ENCODE assay signal across 10 cellular contexts in genomic region chr5:39176740-39177628, GRCh38. TPM values are rescaled to one million over a fixed set of nuclear protein-coding genes. Genes with fewer than 3 reads are reported as not detected.
DNase-seq lines count a peak whose midpoint lies in the region; TF ChIP-seq lines count a peak whose summit lies in the region.
"Had no signal": no experiment of that assay in that cellular context is flagged by ENCODE, and none has a peak within 500 bp of the region (broad histone marks: within the 10 kb centered on the region; RNA-seq: fewer than 3 reads in every experiment).

No MANE protein-coding gene starts in this region.

- DNase-seq in stimulated activated CD4-positive, alpha-beta T cell treated with anti-CD3 and anti-CD28 coated beads, Interleukin-1b, Interleukin-23, amount 100 ng/mL, for 48 hours, result peak; percentile 70
- DNase-seq in stimulated activated CD4-positive, alpha-beta T cell treated with anti-CD3 and anti-CD28 coated beads, Interleukin-12 subunit alpha, Interleukin-12 subunit beta, amount 100 ng/mL, for 4 hours, result no peak
- peak; percentile 64 for DNase-seq in activated T-helper 1 cell treated with anti-CD3 and anti-CD28 coated beads, Interleukin-12 subunit alpha, Interleukin-12 subunit beta, Interleukin-2, Interleukin-4 antibody, amounts not matched to agents 30 ng/mL and 10 ng/mL and 1 ng/mL, durations not matched to agents 14 hours and 24 hours and 36 hours (ENCODE audit: low spot score)
- DNase-seq in DMS79 treated with DMSO at 0.1 percent for 48 hours (lab: John Stamatoyannopoulos, UW), result no peak
- no peak for DNase-seq in NCI-H526 (lab: John Stamatoyannopoulos, UW)
- DNase-seq in nephron progenitor cell, result no peak
- no peak for DNase-seq in GM20000 (ENCODE audit: low spot score)
- DNase-seq: Caco-2 had no signal

- intact Hi-C loops in activated T-helper 1 cell treated with anti-CD3 and anti-CD28 coated beads, Interleukin-12 subunit alpha, Interleukin-12 subunit beta, Interleukin-2, Interleukin-4 antibody, amounts not matched to agents 30 ng/mL and 10 ng/mL and 1 ng/mL, durations not matched to agents 14 hours and 24 hours and 36 hours (cut with micrococcal nuclease), result loop anchor here (1.0 to 10.0 kb wide), 10 partner anchors 12 to 1658 kb away; partner anchors contain the start of genes RICTOR and RPL37

- H3K27me3 Mint-ChIP-seq in IgD-negative memory B cell (peaks cover 4% of the 10 kb centered on the region), nephron progenitor cell (ENCODE audit: low read depth, poor library complexity) (peaks cover 8% of the 10 kb centered on the region)
- no peaks in the 10 kb centered on the region for H3K27me3 Mint-ChIP-seq in activated T-helper 1 cell treated with anti-CD3 and anti-CD28 coated beads, Interleukin-12 subunit alpha, Interleukin-12 subunit beta, Interleukin-2, Interleukin-4 antibody, amounts not matched to agents 30 ng/mL and 10 ng/mL and 1 ng/mL, durations not matched to agents 14 hours and 24 hours and 36 hours (ENCODE audit: insufficient read depth)

- H3K27ac Mint-ChIP-seq in IgD-negative memory B cell (peak overlapping the region in 2 of 3 donors; percentile 57 to 92), nephron progenitor cell (no peak overlapping the region)
- peak overlapping the region; percentile 77 for H3K27ac Mint-ChIP-seq in activated T-helper 1 cell treated with anti-CD3 and anti-CD28 coated beads, Interleukin-12 subunit alpha, Interleukin-12 subunit beta, Interleukin-2, Interleukin-4 antibody, amounts not matched to agents 30 ng/mL and 10 ng/mL and 1 ng/mL, durations not matched to agents 14 hours and 24 hours and 36 hours

- TF ChIP-seq CTCF in nephron progenitor cell (IDR thresholded peaks at IDR 0.05) (no peak), GM20000 (IDR thresholded peaks at IDR 0.05; ENCODE audit: extremely low read depth, missing control alignments) (no peak)

- H3K36me3 Mint-ChIP-seq in IgD-negative memory B cell, result peaks cover 4% of the 10 kb centered on the region
- peaks cover 37% of the 10 kb centered on the region for H3K36me3 Mint-ChIP-seq in activated T-helper 1 cell treated with anti-CD3 and anti-CD28 coated beads, Interleukin-12 subunit alpha, Interleukin-12 subunit beta, Interleukin-2, Interleukin-4 antibody, amounts not matched to agents 30 ng/mL and 10 ng/mL and 1 ng/mL, durations not matched to agents 14 hours and 24 hours and 36 hours (ENCODE audit: low read depth)
- H3K36me3 Mint-ChIP-seq in nephron progenitor cell (ENCODE audit: low read depth), result no peaks in the 10 kb centered on the region

- H3K4me3 Mint-ChIP-seq in IgD-negative memory B cell (peak overlapping the region; percentile 21 to 88 (median 60)), nephron progenitor cell (no peak overlapping the region)
- H3K4me3 Mint-ChIP-seq in activated T-helper 1 cell treated with anti-CD3 and anti-CD28 coated beads, Interleukin-12 subunit alpha, Interleukin-12 subunit beta, Interleukin-2, Interleukin-4 antibody, amounts not matched to agents 30 ng/mL and 10 ng/mL and 1 ng/mL, durations not matched to agents 14 hours and 24 hours and 36 hours, result peak overlapping the region; percentile 78

- H3K4me1 Mint-ChIP-seq in IgD-negative memory B cell (peaks cover 25 to 52% (median 43%) of the 10 kb centered on the region in 3 donors), nephron progenitor cell (no peaks in the 10 kb centered on the region)
- H3K4me1 Mint-ChIP-seq in activated T-helper 1 cell treated with anti-CD3 and anti-CD28 coated beads, Interleukin-12 subunit alpha, Interleukin-12 subunit beta, Interleukin-2, Interleukin-4 antibody, amounts not matched to agents 30 ng/mL and 10 ng/mL and 1 ng/mL, durations not matched to agents 14 hours and 24 hours and 36 hours (ENCODE audit: low read depth), result peaks cover 83% of the 10 kb centered on the region

- H3K9me3 Mint-ChIP-seq in IgD-negative memory B cell (peaks cover 2 to 6% (median 6%) of the 10 kb centered on the region in 3 donors), nephron progenitor cell (peaks cover 8% of the 10 kb centered on the region)
- peaks cover 10% of the 10 kb centered on the region for H3K9me3 Mint-ChIP-seq in activated T-helper 1 cell treated with anti-CD3 and anti-CD28 coated beads, Interleukin-12 subunit alpha, Interleukin-12 subunit beta, Interleukin-2, Interleukin-4 antibody, amounts not matched to agents 30 ng/mL and 10 ng/mL and 1 ng/mL, durations not matched to agents 14 hours and 24 hours and 36 hours

RNA-seq across cellular contexts. Expression of gene FYB1, which starts 42.4 kb away (rescaled TPM):
- polyA plus RNA-seq in IgD-negative memory B cell, result 11.6 TPM
- 100 and 107 TPM in 2 replicates for total RNA-seq in activated T-helper 1 cell treated with anti-CD3 and anti-CD28 coated beads, Interleukin-12 subunit alpha, Interleukin-12 subunit beta, Interleukin-2, Interleukin-4 antibody, amounts not matched to agents 30 ng/mL and 10 ng/mL and 1 ng/mL, durations not matched to agents 14 hours and 24 hours and 36 hours
- total RNA-seq: fibroblast of lung had no signal
- polyA plus RNA-seq: fibroblast of lung had no signal

Comparison
In these comparisons a context has a peak if more than half of its experiments do, and no peak if none do; other contexts are left out.
1. DNase-seq: peak in stimulated activated CD4-positive, alpha-beta T cell treated with anti-CD3 and anti-CD28 coated beads, Interleukin-1b, Interleukin-23, amount 100 ng/mL, for 48 hours (single experiment) and activated T-helper 1 cell treated with anti-CD3 and anti-CD28 coated beads, Interleukin-12 subunit alpha, Interleukin-12 subunit beta, Interleukin-2, Interleukin-4 antibody, amounts not matched to agents 30 ng/mL and 10 ng/mL and 1 ng/mL, durations not matched to agents 14 hours and 24 hours and 36 hours (single experiment); none in stimulated activated CD4-positive, alpha-beta T cell treated with anti-CD3 and anti-CD28 coated beads, Interleukin-12 subunit alpha, Interleukin-12 subunit beta, amount 100 ng/mL, for 4 hours (single experiment), DMS79 treated with DMSO at 0.1 percent for 48 hours (single experiment), NCI-H526 (0 of 2), nephron progenitor cell (single experiment) and GM20000 (single experiment).